8 cellular contexts compared by ENCODE assay signal in genomic region chr14:101673873-101674272, GRCh38.
"Had no signal": no experiment of that assay in that cellular context is flagged by ENCODE, and none has a peak within 500 bp of the region (broad histone marks: within the 10 kb centered on the region; RNA-seq: fewer than 3 reads in every experiment).

No MANE protein-coding gene starts in this region.

- H3K4me3 ChIP-seq: GM12878 had no signal

- ATAC-seq: GM12878 had no signal

- DNase-seq: GDM1, GF-D8 had no signal

- FAIRE-seq: G401.6, GM12878, GM12891, GM12892, GM18507, GM19239 had no signal
